Comparison of ENCODE assay signal across 14 cellular contexts in the genomic region with DNA sequence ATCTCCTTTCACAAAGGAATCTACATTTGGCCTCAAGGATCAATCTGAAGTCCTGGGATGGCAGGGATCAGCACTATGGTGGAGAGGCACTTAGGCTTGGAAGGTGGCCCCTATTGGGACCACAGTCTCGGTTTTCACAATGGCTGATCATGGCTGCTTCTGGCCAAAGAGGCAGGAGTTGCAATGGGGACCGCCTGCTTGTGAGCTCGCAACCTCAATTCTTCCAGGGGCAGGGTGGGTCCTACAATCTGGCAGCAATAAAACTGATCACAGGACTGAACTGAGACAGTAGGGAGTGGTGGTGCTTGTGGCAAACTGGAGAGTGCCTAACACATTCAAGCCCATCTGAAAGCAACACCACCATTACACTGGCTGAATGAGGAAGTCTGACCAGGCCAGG.
DNase-seq lines count a peak whose midpoint lies in the region; ATAC-seq and TF ChIP-seq lines count a peak whose summit lies in the region.
"Had no signal": no experiment of that assay in that cellular context is flagged by ENCODE, and none has a peak within 500 bp of the region (broad histone marks: within the 10 kb centered on the region; RNA-seq: fewer than 3 reads in every experiment).

No MANE protein-coding gene starts in this region.

- H3K9ac ChIP-seq in H9 (ENCODE audit: extremely low read depth, insufficient read length, low read length), result no peak overlapping the region

- no CpG with 5 or more reads among the region's 3 CpGs for WGBS in H9 (ENCODE audit: extremely low coverage, insufficient read length, low lambda C conversion rate)
- 91 to 98% (median 94%) methylated on average over 3 of the region's 3 CpGs for WGBS in spleen, 5 donors

- H3K79me2 ChIP-seq in H9 (ENCODE audit: insufficient read depth, low read length), result no peaks in the 10 kb centered on the region

- no peak for ATAC-seq in left lobe of liver
- ATAC-seq: A549, GM12878, GM23338 had no signal

- H3K4me3 Mint-ChIP-seq in H9, result no peak overlapping the region
- H3K4me3 Mint-ChIP-seq: CD4-positive, alpha-beta memory T cell; GM23338 had no signal

- no peak overlapping the region for H3K4ac ChIP-seq in H9 (ENCODE audit: low read depth, low read length)

- no peak overlapping the region for H3K27ac ChIP-seq in H9 (ENCODE audit: insufficient read length, low read depth, low read length)
- no peak overlapping the region for H3K27ac ChIP-seq in coronary artery
- H3K27ac ChIP-seq in spleen, result no peak overlapping the region
- H3K27ac ChIP-seq: A549, C4-2B had no signal

- H2AFZ ChIP-seq in H9 (ENCODE audit: low read length), result no peak overlapping the region

- no peak overlapping the region for H4K8ac ChIP-seq in H9 (replicated peaks; ENCODE audit: insufficient read length, low read depth, low read length)

- no peak overlapping the region for H3K4me3 ChIP-seq in coronary artery
- no peak overlapping the region for H3K4me3 ChIP-seq in spleen
- H3K4me3 ChIP-seq: A549, GM12878, GM23338 had no signal

- H2BK5ac ChIP-seq in H9 (ENCODE audit: insufficient read length, low read length), result no peak overlapping the region

- H3K27me3 ChIP-seq in H9 (ENCODE audit: insufficient read depth, low read length) (no peaks in the 10 kb centered on the region), spleen (replicated peaks in 1 of 7) (no peaks in the 10 kb centered on the region)
- H3K27me3 ChIP-seq: BE2C had no signal

- H3K27ac Mint-ChIP-seq in H9, result no peak overlapping the region
- H3K27ac Mint-ChIP-seq: CD4-positive, alpha-beta memory T cell; GM23338 had no signal

- intact Hi-C loops in spleen (cut with DNase I; ENCODE audit: low total_unique reads), result no loop called here

- H3K23me2 ChIP-seq in H9 (ENCODE audit: insufficient read length, low read depth, low read length, poor library complexity, severe bottlenecking), result no peaks in the 10 kb centered on the region

- H3K56ac ChIP-seq in H9 (ENCODE audit: insufficient read length, low read depth, low read length), result no peak overlapping the region

- H3K36me3 ChIP-seq in spleen, result no peaks in the 10 kb centered on the region
- H3K36me3 ChIP-seq: BE2C had no signal

- DNase-seq in H9 (no peak), coronary artery (ENCODE audit: low spot score) (peak; percentile 41), left lobe of liver (ENCODE audit: low spot score) (peak; percentile 12), spleen (peak; percentile 9), activated T-cell treated with anti-CD3 and anti-CD28 coated beads for 4 hours (no peak), GM19238 (ENCODE audit: insufficient read length, low spot score) (no peak)
- DNase-seq: BE2C; CD4-positive, alpha-beta memory T cell; DMS79; H7 had no signal

- H3K23ac ChIP-seq in H9 (ENCODE audit: insufficient read length, low read depth, low read length), result no peak overlapping the region

- no peak overlapping the region for H4K91ac ChIP-seq in H9 (ENCODE audit: insufficient read length, low read depth, low read length)

- peak overlapping the region; percentile 6 for H3K18ac ChIP-seq in H9 (ENCODE audit: insufficient read length, low read depth, low read length)

- no peaks in the 10 kb centered on the region for H4K20me1 ChIP-seq in H9 (ENCODE audit: control insufficient read depth, insufficient read depth, insufficient read length)

- H2BK20ac ChIP-seq in H9 (ENCODE audit: low read depth, low read length, poor library complexity, severe bottlenecking), result no peak overlapping the region

- no peak overlapping the region for H3K4me2 ChIP-seq in H9 (ENCODE audit: insufficient read depth, insufficient read length, low read length)
- H3K4me2 ChIP-seq: A549, GM23338 had no signal

- H2BK120ac ChIP-seq in H9 (ENCODE audit: low read depth, low read length, poor library complexity, severe bottlenecking), result no peak overlapping the region

- H3K14ac ChIP-seq in H9 (ENCODE audit: insufficient read depth, low read length), result no peak overlapping the region

- H3K27me3 Mint-ChIP-seq in H9 (ENCODE audit: low read depth), result no peaks in the 10 kb centered on the region

- no peaks in the 10 kb centered on the region for H3K79me1 ChIP-seq in H9 (ENCODE audit: insufficient read depth, low read depth, low read length, poor library complexity, severe bottlenecking)

- TF ChIP-seq CTCF in H9 (conservative IDR thresholded peaks at IDR 0.05), result no peak
- TF ChIP-seq CTCF in coronary artery (IDR thresholded peaks at IDR 0.05), result no peak
- TF ChIP-seq CTCF in spleen (IDR thresholded peaks at IDR 0.05 in 8 of 11, conservative IDR thresholded peaks at IDR 0.05 in 3 of 11), result no peak

- H3K9me3 Mint-ChIP-seq in H9, result peaks cover 7 to 11% of the 10 kb centered on the region in 2 experiments; a peak in 3 of 5 replicates

- no peak overlapping the region for H2AK5ac ChIP-seq in H9 (ENCODE audit: insufficient read length, low read length)

- no peak overlapping the region for H3T11ph ChIP-seq in H9 (ENCODE audit: low read length)

- no peaks in the 10 kb centered on the region for H3K4me1 ChIP-seq in H9 (ENCODE audit: insufficient read depth, low read length)
- H3K4me1 ChIP-seq in spleen, result peaks cover 0 to 6% (median 0%) of the 10 kb centered on the region in 6 donors
- H3K4me1 ChIP-seq: A549, BE2C had no signal

- H4K5ac ChIP-seq in H9 (ENCODE audit: insufficient read length, low read depth, low read length), result no peak overlapping the region

- no peak overlapping the region for H2BK12ac ChIP-seq in H9 (ENCODE audit: insufficient read length, low read depth, low read length)

- no peak overlapping the region for H2BK15ac ChIP-seq in H9 (ENCODE audit: low read depth, low read length)

- no peak for TF ChIP-seq POLR2A in spleen (IDR thresholded peaks at IDR 0.05)

- H3K36me3 Mint-ChIP-seq in H9 (ENCODE audit: insufficient read depth in 1 of 3, low read depth in 3 of 3), result no peaks in the 10 kb centered on the region; a peak in 2 of 7 replicates
- H3K36me3 Mint-ChIP-seq: CD4-positive, alpha-beta memory T cell had no signal

- no peaks in the 10 kb centered on the region for H3K9me3 ChIP-seq in H9 (ENCODE audit: control insufficient read depth, low read depth, low read length)
- peaks cover 0 to 10% (median 0%) of the 10 kb centered on the region in 8 donors for H3K9me3 ChIP-seq in spleen
- H3K9me3 ChIP-seq: A549, BE2C had no signal

- H3K4me1 Mint-ChIP-seq in H9, result no peaks in the 10 kb centered on the region
- H3K4me1 Mint-ChIP-seq: CD4-positive, alpha-beta memory T cell; GM23338 had no signal

Comparison
In these comparisons a context has a peak if more than half of its experiments do, and no peak if none do; other contexts are left out.
1. DNase-seq: peak in coronary artery (single experiment), left lobe of liver (single experiment) and spleen (single experiment); none in H9 (single experiment), activated T-cell treated with anti-CD3 and anti-CD28 coated beads for 4 hours (single experiment) and GM19238 (single experiment).